Comparison of ENCODE assay signal across 12 cellular contexts in genomic region chr20:31841928-31842327, GRCh38. TPM values are rescaled to one million over a fixed set of nuclear protein-coding genes. Genes with fewer than 3 reads are reported as not detected.
DNase-seq lines count a peak whose midpoint lies in the region; ATAC-seq, FAIRE-seq and TF ChIP-seq lines count a peak whose summit lies in the region.
"Had no signal": no experiment of that assay in that cellular context is flagged by ENCODE, and none has a peak within 500 bp of the region (broad histone marks: within the 10 kb centered on the region; RNA-seq: fewer than 3 reads in every experiment).

No MANE protein-coding gene starts in this region.

- ATAC-seq in HG02588 (IDR thresholded peaks at IDR 0.05; ENCODE audit: unreplicated experiment) = no peak
- ATAC-seq in HG03521 (IDR thresholded peaks at IDR 0.05; ENCODE audit: unreplicated experiment) = no peak

- H3K27ac ChIP-seq in kidney (ENCODE audit: low read depth in 2 of 2, low read length in 2 of 2) (peak overlapping the region; percentile 53 to 69), temporal lobe (ENCODE audit: low read depth, low read length) (peak overlapping the region; percentile 49)
- H3K27ac ChIP-seq: neural progenitor cell had no signal

- H3K36me3 ChIP-seq in kidney (ENCODE audit: control insufficient read depth in 1 of 2, insufficient read depth in 2 of 2, low read length in 2 of 2) = no peaks in the 10 kb centered on the region
- H3K36me3 ChIP-seq: neural progenitor cell had no signal

- FAIRE-seq in kidney (lab: Jason Lieb, UNC) = no peak

- intact Hi-C loops in kidney (cut with DNase I) = no loop called here

- H3K9me3 ChIP-seq in kidney (ENCODE audit: control insufficient read depth in 1 of 2, low read length in 2 of 2) = no peaks in the 10 kb centered on the region

- H3K9ac ChIP-seq in kidney (ENCODE audit: low read length in 2 of 2) = no peak overlapping the region
- H3K9ac ChIP-seq: neural progenitor cell had no signal

- peaks cover 0 to 29% of the 10 kb centered on the region in 2 donors for H3K4me1 ChIP-seq in kidney (ENCODE audit: control insufficient read depth in 1 of 2, insufficient read depth in 1 of 2, low read depth in 1 of 2, low read length in 2 of 2)

- peak; percentile 88 for DNase-seq in HS-27A (ENCODE audit: low read depth)
- peak; percentile 68 for DNase-seq in amniotic epithelial cell (ENCODE audit: low read depth)
- DNase-seq in kidney = peak; percentile 80
- DNase-seq in T-helper 2 cell = no peak
- no peak for DNase-seq in central memory CD4-positive, alpha-beta T cell
- DNase-seq: activated CD4-positive, alpha-beta memory T cell treated with anti-CD3 and anti-CD28 coated beads, Interleukin-2, amount 10 ng/mL, durations not matched to agents 7 days and 5 days; NCI-H2171 treated with DMSO at 0.1 percent for 48 hours; SHP77 treated with DMSO at 0.1 percent for 48 hours had no signal

- no peak for TF ChIP-seq CTCF in kidney (IDR thresholded peaks at IDR 0.05; ENCODE audit: borderline replicate concordance, extremely low read depth, insufficient read depth)

- no peak overlapping the region for H3K4me3 ChIP-seq in kidney (ENCODE audit: low read length in 2 of 2)
- H3K4me3 ChIP-seq: neural progenitor cell had no signal

RNA-seq across cellular contexts. Expression of gene FOXS1, which starts 3.5 kb away (rescaled TPM):
- 2.1 TPM for total RNA-seq in kidney
- polyA plus RNA-seq in kidney (ENCODE audit: insufficient read depth, low read depth, low replicate concordance) = 9.8 TPM
- 0.74 TPM for total RNA-seq in temporal lobe
- total RNA-seq: activated CD4-positive, alpha-beta memory T cell treated with anti-CD3 and anti-CD28 coated beads, Interleukin-2, amount 10 ng/mL, durations not matched to agents 7 days and 5 days had no signal

RNA-seq across cellular contexts. Expression of gene MYLK2, which starts 22.8 kb away (rescaled TPM):
- total RNA-seq in kidney = not detected
- polyA plus RNA-seq in kidney (ENCODE audit: insufficient read depth, low read depth, low replicate concordance) = not detected
- 1.2 TPM for total RNA-seq in temporal lobe

RNA-seq across cellular contexts. Expression of gene DUSP15, which starts 28.4 kb away (rescaled TPM):
- total RNA-seq in kidney (13.2 TPM), temporal lobe (4.4 TPM)
- 143 TPM for polyA plus RNA-seq in kidney (ENCODE audit: insufficient read depth, low read depth, low replicate concordance)
- total RNA-seq: activated CD4-positive, alpha-beta memory T cell treated with anti-CD3 and anti-CD28 coated beads, Interleukin-2, amount 10 ng/mL, durations not matched to agents 7 days and 5 days had no signal

RNA-seq across cellular contexts. Expression of gene TTLL9, which starts 28.5 kb away (rescaled TPM):
- total RNA-seq in kidney (1.9 TPM), temporal lobe (3.7 TPM)
- 0.82 TPM for polyA plus RNA-seq in kidney (ENCODE audit: insufficient read depth, low read depth, low replicate concordance)
- total RNA-seq: activated CD4-positive, alpha-beta memory T cell treated with anti-CD3 and anti-CD28 coated beads, Interleukin-2, amount 10 ng/mL, durations not matched to agents 7 days and 5 days had no signal

Comparison
In these comparisons a context has a peak if more than half of its experiments do, and no peak if none do; other contexts are left out.
1. DNase-seq: peak in HS-27A (single experiment), amniotic epithelial cell (single experiment) and kidney (single experiment); none in T-helper 2 cell (0 of 5) and central memory CD4-positive, alpha-beta T cell (single experiment).